ENCODE assay signal across 1 cellular context in the genomic region with DNA sequence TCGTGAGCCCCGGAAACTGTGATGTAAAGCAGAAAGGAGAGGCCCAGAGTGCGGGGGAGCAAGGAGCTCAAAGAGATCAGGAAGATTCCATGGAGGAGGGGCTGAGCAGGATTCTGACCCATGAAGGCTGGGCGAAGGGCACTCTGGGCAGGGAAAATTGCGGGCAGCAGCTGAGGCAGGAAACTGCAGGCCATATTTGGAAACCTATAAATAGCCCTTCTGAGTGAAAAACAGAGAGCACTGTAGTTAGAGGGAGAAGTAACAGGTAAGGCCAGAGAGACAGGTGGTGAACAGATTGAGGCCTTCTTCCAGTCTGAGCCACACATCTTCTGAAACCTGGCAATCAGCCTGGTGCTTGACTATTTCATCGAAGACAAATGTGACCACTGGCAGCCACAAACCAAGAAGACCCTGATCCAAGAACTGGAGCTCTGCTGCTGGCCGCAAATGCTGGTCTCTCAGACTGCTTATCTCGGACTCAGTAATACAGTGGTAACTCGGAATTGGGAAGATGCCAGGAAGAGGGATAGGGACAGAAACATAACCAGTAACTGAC.
A peak's percentile ranks its signal among the peaks of the same experiment; 100 is the strongest.
TF ChIP-seq lines count a peak whose summit lies in the region.

No MANE protein-coding gene starts in this region.

TF ChIP-seq in HepG2, 621 proteins besides CTCF, POLR2A, EP300 and RAD21 (continued from another document):
- TF ChIP-seq, protein P1, sequence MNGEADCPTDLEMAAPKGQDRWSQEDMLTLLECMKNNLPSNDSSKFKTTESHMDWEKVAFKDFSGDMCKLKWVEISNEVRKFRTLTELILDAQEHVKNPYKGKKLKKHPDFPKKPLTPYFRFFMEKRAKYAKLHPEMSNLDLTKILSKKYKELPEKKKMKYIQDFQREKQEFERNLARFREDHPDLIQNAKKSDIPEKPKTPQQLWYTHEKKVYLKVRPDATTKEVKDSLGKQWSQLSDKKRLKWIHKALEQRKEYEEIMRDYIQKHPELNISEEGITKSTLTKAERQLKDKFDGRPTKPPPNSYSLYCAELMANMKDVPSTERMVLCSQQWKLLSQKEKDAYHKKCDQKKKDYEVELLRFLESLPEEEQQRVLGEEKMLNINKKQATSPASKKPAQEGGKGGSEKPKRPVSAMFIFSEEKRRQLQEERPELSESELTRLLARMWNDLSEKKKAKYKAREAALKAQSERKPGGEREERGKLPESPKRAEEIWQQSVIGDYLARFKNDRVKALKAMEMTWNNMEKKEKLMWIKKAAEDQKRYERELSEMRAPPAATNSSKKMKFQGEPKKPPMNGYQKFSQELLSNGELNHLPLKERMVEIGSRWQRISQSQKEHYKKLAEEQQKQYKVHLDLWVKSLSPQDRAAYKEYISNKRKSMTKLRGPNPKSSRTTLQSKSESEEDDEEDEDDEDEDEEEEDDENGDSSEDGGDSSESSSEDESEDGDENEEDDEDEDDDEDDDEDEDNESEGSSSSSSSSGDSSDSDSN (CRISPR knock-in tag; IDR thresholded peaks at IDR 0.05): no peak
- TF ChIP-seq PHF21A (CRISPR knock-in tag; IDR thresholded peaks at IDR 0.05) (peak; percentile 27; the same call in 1 of the 2 replicates), ZNF33B (CRISPR knock-in tag; IDR thresholded peaks at IDR 0.05) (no peak), NKX3-1 (CRISPR knock-in tag; IDR thresholded peaks at IDR 0.05) (no peak), RFXANK (CRISPR knock-in tag; IDR thresholded peaks at IDR 0.05) (no peak), ZFYVE20 (CRISPR knock-in tag; IDR thresholded peaks at IDR 0.05; ENCODE audit: borderline replicate concordance, low read depth) (no peak), ZNF225 (CRISPR knock-in tag; IDR thresholded peaks at IDR 0.05) (no peak), ZBED4 (CRISPR knock-in tag; IDR thresholded peaks at IDR 0.05; ENCODE audit: borderline replicate concordance) (no peak), ZNF205 (CRISPR knock-in tag; IDR thresholded peaks at IDR 0.05) (no peak), SRF (IDR thresholded peaks at IDR 0.05; ENCODE audit: low read depth, low read length) (peak; percentile 91), MBNL3 (CRISPR knock-in tag; conservative IDR thresholded peaks at IDR 0.05) (no peak), ZNF468 (CRISPR knock-in tag; IDR thresholded peaks at IDR 0.05) (no peak), ZNF772 (CRISPR knock-in tag; IDR thresholded peaks at IDR 0.05) (peak; percentile 58; the same call in 1 of the 2 replicates)
- TF ChIP-seq, protein P2, sequence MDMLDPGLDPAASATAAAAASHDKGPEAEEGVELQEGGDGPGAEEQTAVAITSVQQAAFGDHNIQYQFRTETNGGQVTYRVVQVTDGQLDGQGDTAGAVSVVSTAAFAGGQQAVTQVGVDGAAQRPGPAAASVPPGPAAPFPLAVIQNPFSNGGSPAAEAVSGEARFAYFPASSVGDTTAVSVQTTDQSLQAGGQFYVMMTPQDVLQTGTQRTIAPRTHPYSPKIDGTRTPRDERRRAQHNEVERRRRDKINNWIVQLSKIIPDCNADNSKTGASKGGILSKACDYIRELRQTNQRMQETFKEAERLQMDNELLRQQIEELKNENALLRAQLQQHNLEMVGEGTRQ (IDR thresholded peaks at IDR 0.05; ENCODE audit: low read depth, low read length): no peak
- TF ChIP-seq, protein P2 (CRISPR knock-in tag; IDR thresholded peaks at IDR 0.05; ENCODE audit: borderline replicate concordance): peak; percentile 42; the same call in 1 of the 2 replicates
- TF ChIP-seq, protein P3, sequence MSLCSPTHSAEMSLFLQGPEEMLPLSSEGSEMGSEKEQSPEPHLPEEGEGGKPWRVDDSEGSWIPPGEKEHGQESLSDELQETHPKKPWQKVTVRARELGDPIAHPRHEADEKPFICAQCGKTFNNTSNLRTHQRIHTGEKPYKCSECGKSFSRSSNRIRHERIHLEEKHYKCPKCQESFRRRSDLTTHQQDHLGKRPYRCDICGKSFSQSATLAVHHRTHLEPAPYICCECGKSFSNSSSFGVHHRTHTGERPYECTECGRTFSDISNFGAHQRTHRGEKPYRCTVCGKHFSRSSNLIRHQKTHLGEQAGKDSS (CRISPR knock-in tag; IDR thresholded peaks at IDR 0.05; ENCODE audit: borderline replicate concordance, low read depth): 0 out of 2 replicates have a peak, but pooled peaks have one; percentile 48
- TF ChIP-seq, protein P4, sequence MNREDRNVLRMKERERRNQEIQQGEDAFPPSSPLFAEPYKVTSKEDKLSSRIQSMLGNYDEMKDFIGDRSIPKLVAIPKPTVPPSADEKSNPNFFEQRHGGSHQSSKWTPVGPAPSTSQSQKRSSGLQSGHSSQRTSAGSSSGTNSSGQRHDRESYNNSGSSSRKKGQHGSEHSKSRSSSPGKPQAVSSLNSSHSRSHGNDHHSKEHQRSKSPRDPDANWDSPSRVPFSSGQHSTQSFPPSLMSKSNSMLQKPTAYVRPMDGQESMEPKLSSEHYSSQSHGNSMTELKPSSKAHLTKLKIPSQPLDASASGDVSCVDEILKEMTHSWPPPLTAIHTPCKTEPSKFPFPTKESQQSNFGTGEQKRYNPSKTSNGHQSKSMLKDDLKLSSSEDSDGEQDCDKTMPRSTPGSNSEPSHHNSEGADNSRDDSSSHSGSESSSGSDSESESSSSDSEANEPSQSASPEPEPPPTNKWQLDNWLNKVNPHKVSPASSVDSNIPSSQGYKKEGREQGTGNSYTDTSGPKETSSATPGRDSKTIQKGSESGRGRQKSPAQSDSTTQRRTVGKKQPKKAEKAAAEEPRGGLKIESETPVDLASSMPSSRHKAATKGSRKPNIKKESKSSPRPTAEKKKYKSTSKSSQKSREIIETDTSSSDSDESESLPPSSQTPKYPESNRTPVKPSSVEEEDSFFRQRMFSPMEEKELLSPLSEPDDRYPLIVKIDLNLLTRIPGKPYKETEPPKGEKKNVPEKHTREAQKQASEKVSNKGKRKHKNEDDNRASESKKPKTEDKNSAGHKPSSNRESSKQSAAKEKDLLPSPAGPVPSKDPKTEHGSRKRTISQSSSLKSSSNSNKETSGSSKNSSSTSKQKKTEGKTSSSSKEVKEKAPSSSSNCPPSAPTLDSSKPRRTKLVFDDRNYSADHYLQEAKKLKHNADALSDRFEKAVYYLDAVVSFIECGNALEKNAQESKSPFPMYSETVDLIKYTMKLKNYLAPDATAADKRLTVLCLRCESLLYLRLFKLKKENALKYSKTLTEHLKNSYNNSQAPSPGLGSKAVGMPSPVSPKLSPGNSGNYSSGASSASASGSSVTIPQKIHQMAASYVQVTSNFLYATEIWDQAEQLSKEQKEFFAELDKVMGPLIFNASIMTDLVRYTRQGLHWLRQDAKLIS (CRISPR knock-in tag; IDR thresholded peaks at IDR 0.05): no peak
TF ChIP-seq in HepG2: peak in this region for 5.
